34 cellular contexts compared by ENCODE assay signal in the genomic region with DNA sequence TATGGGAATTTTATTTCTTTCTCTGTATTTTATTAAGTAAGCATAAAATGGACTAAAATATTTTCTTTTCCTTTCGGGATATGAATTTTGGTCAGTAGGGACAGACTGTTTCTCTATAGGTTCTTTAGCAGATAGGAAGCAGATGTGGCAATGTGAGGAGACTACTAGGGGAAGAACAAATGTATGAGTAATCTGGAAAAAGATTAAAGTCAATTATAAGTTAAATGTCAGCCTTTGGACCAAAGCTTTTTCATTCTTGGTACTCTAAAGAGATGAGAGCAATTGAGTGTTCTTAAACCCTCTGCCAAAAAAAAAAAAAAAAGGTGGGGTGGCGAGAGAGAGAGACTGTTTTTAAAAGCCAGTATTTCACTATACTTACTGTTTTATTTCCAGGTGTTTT.
A peak's percentile ranks its signal among the peaks of the same experiment; 100 is the strongest.
DNase-seq lines count a peak whose midpoint lies in the region; ATAC-seq and TF ChIP-seq lines count a peak whose summit lies in the region.
"Had no signal": no experiment of that assay in that cellular context is flagged by ENCODE, and none has a peak within 500 bp of the region (broad histone marks: within the 10 kb centered on the region; RNA-seq: fewer than 3 reads in every experiment).

No MANE protein-coding gene starts in this region.

- no peak overlapping the region for H3K27ac ChIP-seq in osteoblast (ENCODE audit: low read depth, low read length)
- H3K27ac ChIP-seq: breast epithelium, epithelial cell of prostate, KMS-11, PC-9, skin epidermis, upper lobe of left lung had no signal

- TF ChIP-seq CTCF in osteoblast (IDR thresholded peaks at IDR 0.05; ENCODE audit: extremely low read depth, low read depth, low read length) (no peak), type B pancreatic cell (conservative IDR thresholded peaks at IDR 0.05) (no peak)

- H3K27me3 Mint-ChIP-seq in type B pancreatic cell, result no peaks in the 10 kb centered on the region

- H3K36me3 ChIP-seq in osteoblast (ENCODE audit: insufficient read depth, low read length), result no peaks in the 10 kb centered on the region
- H3K36me3 ChIP-seq: breast epithelium, MG63, upper lobe of left lung had no signal

- no peak for ATAC-seq in HG02642 (IDR thresholded peaks at IDR 0.05; ENCODE audit: poor library complexity, unreplicated experiment)
- ATAC-seq: activated CD4-positive, alpha-beta T cell treated with anti-CD3 and anti-CD28 coated beads for 36 hours; activated CD8-positive, alpha-beta T cell treated with anti-CD3 and anti-CD28 coated beads for 36 hours; activated T-helper 17 cell treated with anti-CD3 and anti-CD28 coated beads, Interleukin-2, amount 50 U/mL, for 72 hours; left colon; naive thymus-derived CD8-positive, alpha-beta T cell; Right ventricle myocardium inferior; stimulated activated naive B cell treated with anti-CD40 and anti-IgM and Interleukin-4, amounts not matched to agents 10 μg/mL and 1 μg/mL and 100 μg/mL, for 72 hours had no signal

- H3K4me2 ChIP-seq in osteoblast (ENCODE audit: insufficient read depth, low read length), result no peak overlapping the region
- H3K4me2 ChIP-seq: KMS-11, PC-9 had no signal

- H4K20me1 ChIP-seq in osteoblast (ENCODE audit: insufficient read depth, low read length), result no peaks in the 10 kb centered on the region

- peaks cover 4% of the 10 kb centered on the region for H3K4me1 Mint-ChIP-seq in type B pancreatic cell (ENCODE audit: unreplicated experiment)
- H3K4me1 Mint-ChIP-seq: activated CD4-positive, alpha-beta T cell treated with anti-CD3 and anti-CD28 coated beads for 36 hours; activated naive CD4-positive, alpha-beta T cell treated with anti-CD3 and anti-CD28 coated beads, Interleukin-2, amount 10 ng/mL, durations not matched to agents 7 days and 5 days; activated T-helper 17 cell treated with anti-CD3 and anti-CD28 coated beads, Interleukin-2, amount 50 U/mL, for 72 hours; CD14-positive monocyte; immature natural killer cell; naive thymus-derived CD8-positive, alpha-beta T cell; stimulated activated naive B cell treated with anti-CD40 and anti-IgM and Interleukin-4, amounts not matched to agents 10 μg/mL and 1 μg/mL and 100 μg/mL, for 72 hours had no signal

- peaks cover 15% of the 10 kb centered on the region for H3K9me3 Mint-ChIP-seq in type B pancreatic cell
- H3K9me3 Mint-ChIP-seq: activated naive CD4-positive, alpha-beta T cell treated with anti-CD3 and anti-CD28 coated beads, Interleukin-2, amount 10 ng/mL, durations not matched to agents 7 days and 5 days; immature natural killer cell; T-helper 2 cell treated with Interferon-gamma antibody and Interleukin-4, amounts not matched to agents 5 μg/mL and 100 μg/mL, for 36 hours had no signal

- H3K79me2 ChIP-seq in osteoblast (ENCODE audit: insufficient read depth, low read length), result no peaks in the 10 kb centered on the region

- H2AFZ ChIP-seq in osteoblast (ENCODE audit: low read length), result no peak overlapping the region
- H2AFZ ChIP-seq: PC-9 had no signal

- intact Hi-C loops in posterior cingulate gyrus (cut with DNase I), result no loop called here

- no peak overlapping the region for H3K4me3 Mint-ChIP-seq in type B pancreatic cell
- H3K4me3 Mint-ChIP-seq: activated CD4-positive, alpha-beta T cell treated with anti-CD3 and anti-CD28 coated beads for 36 hours; activated CD8-positive, alpha-beta T cell treated with anti-CD3 and anti-CD28 coated beads for 36 hours; activated naive CD4-positive, alpha-beta T cell treated with anti-CD3 and anti-CD28 coated beads, Interleukin-2, amount 10 ng/mL, durations not matched to agents 7 days and 5 days; activated T-helper 17 cell treated with anti-CD3 and anti-CD28 coated beads, Interleukin-2, amount 50 U/mL, for 72 hours; CD14-positive monocyte; immature natural killer cell; naive thymus-derived CD8-positive, alpha-beta T cell; stimulated activated naive B cell treated with anti-CD40 and anti-IgM and Interleukin-4, amounts not matched to agents 10 μg/mL and 1 μg/mL and 100 μg/mL, for 72 hours; T-helper 2 cell treated with Interferon-gamma antibody and Interleukin-4, amounts not matched to agents 5 μg/mL and 100 μg/mL, for 36 hours had no signal

- DNase-seq in EH (ENCODE audit: low read depth) (peak; percentile 58), NCI-H69 (lab: John Stamatoyannopoulos, UW) (peak; percentile 2), dedifferentiated amniotic fluid mesenchymal stem cell (ENCODE audit: extremely low spot score) (peak; percentile 48), osteoblast (ENCODE audit: insufficient read length, low spot score, missing footprints) (peak; percentile 48), type B pancreatic cell (ENCODE audit: extremely low spot score, unreplicated experiment) (no peak), posterior cingulate gyrus (no peak), SKM-1 (lab: John Stamatoyannopoulos, UW; ENCODE audit: unreplicated experiment) (no peak)
- DNase-seq: activated CD4-positive, alpha-beta T cell treated with anti-CD3 and anti-CD28 coated beads for 36 hours; activated CD8-positive, alpha-beta T cell treated with anti-CD3 and anti-CD28 coated beads for 36 hours; activated naive CD4-positive, alpha-beta T cell treated with anti-CD3 and anti-CD28 coated beads, Interleukin-2, amount 10 ng/mL, durations not matched to agents 7 days and 5 days; amygdala; DMS79; effector memory CD4-positive, alpha-beta T cell; H7; immature natural killer cell; left colon; MG63; naive thymus-derived CD8-positive, alpha-beta T cell; NCI-H2081; NCI-H226; NCI-H526 treated with DMSO at 0.1 percent for 48 hours; PC-9; stimulated activated naive B cell treated with anti-CD40 and anti-IgM and Interleukin-4, amounts not matched to agents 10 μg/mL and 1 μg/mL and 100 μg/mL, for 72 hours; substantia nigra; upper lobe of left lung had no signal

- H3K9me3 ChIP-seq in osteoblast (ENCODE audit: low read depth, low read length), result no peaks in the 10 kb centered on the region

- H3K4me3 ChIP-seq in osteoblast (ENCODE audit: insufficient read depth, low read length), result no peak overlapping the region
- H3K4me3 ChIP-seq: breast epithelium, MG63, PC-9, skin epidermis, upper lobe of left lung had no signal

- peaks cover 8% of the 10 kb centered on the region for H3K4me1 ChIP-seq in osteoblast (ENCODE audit: insufficient read depth, low read length)
- H3K4me1 ChIP-seq: breast epithelium, upper lobe of left lung had no signal

- no peaks in the 10 kb centered on the region for H3K27me3 ChIP-seq in osteoblast (ENCODE audit: insufficient read depth, low read length)
- H3K27me3 ChIP-seq: breast epithelium, upper lobe of left lung had no signal

- no peaks in the 10 kb centered on the region for H3K36me3 Mint-ChIP-seq in type B pancreatic cell
- H3K36me3 Mint-ChIP-seq: activated naive CD4-positive, alpha-beta T cell treated with anti-CD3 and anti-CD28 coated beads, Interleukin-2, amount 10 ng/mL, durations not matched to agents 7 days and 5 days; CD14-positive monocyte; stimulated activated naive B cell treated with anti-CD40 and anti-IgM and Interleukin-4, amounts not matched to agents 10 μg/mL and 1 μg/mL and 100 μg/mL, for 72 hours had no signal

- no peak overlapping the region for H3K27ac Mint-ChIP-seq in type B pancreatic cell
- H3K27ac Mint-ChIP-seq: activated CD4-positive, alpha-beta T cell treated with anti-CD3 and anti-CD28 coated beads for 36 hours; activated CD8-positive, alpha-beta T cell treated with anti-CD3 and anti-CD28 coated beads for 36 hours; activated naive CD4-positive, alpha-beta T cell treated with anti-CD3 and anti-CD28 coated beads, Interleukin-2, amount 10 ng/mL, durations not matched to agents 7 days and 5 days; activated T-helper 17 cell treated with anti-CD3 and anti-CD28 coated beads, Interleukin-2, amount 50 U/mL, for 72 hours; CD14-positive monocyte; immature natural killer cell; naive thymus-derived CD8-positive, alpha-beta T cell; stimulated activated naive B cell treated with anti-CD40 and anti-IgM and Interleukin-4, amounts not matched to agents 10 μg/mL and 1 μg/mL and 100 μg/mL, for 72 hours; T-helper 2 cell treated with Interferon-gamma antibody and Interleukin-4, amounts not matched to agents 5 μg/mL and 100 μg/mL, for 36 hours had no signal

Comparison
In these comparisons a context has a peak if more than half of its experiments do, and no peak if none do; other contexts are left out.
1. DNase-seq: peak in EH (single experiment), NCI-H69 (single experiment), dedifferentiated amniotic fluid mesenchymal stem cell (single experiment) and osteoblast (single experiment); none in type B pancreatic cell (single experiment), posterior cingulate gyrus (0 of 10) and SKM-1 (single experiment).